15 cellular contexts compared by ENCODE assay signal in the genomic region with DNA sequence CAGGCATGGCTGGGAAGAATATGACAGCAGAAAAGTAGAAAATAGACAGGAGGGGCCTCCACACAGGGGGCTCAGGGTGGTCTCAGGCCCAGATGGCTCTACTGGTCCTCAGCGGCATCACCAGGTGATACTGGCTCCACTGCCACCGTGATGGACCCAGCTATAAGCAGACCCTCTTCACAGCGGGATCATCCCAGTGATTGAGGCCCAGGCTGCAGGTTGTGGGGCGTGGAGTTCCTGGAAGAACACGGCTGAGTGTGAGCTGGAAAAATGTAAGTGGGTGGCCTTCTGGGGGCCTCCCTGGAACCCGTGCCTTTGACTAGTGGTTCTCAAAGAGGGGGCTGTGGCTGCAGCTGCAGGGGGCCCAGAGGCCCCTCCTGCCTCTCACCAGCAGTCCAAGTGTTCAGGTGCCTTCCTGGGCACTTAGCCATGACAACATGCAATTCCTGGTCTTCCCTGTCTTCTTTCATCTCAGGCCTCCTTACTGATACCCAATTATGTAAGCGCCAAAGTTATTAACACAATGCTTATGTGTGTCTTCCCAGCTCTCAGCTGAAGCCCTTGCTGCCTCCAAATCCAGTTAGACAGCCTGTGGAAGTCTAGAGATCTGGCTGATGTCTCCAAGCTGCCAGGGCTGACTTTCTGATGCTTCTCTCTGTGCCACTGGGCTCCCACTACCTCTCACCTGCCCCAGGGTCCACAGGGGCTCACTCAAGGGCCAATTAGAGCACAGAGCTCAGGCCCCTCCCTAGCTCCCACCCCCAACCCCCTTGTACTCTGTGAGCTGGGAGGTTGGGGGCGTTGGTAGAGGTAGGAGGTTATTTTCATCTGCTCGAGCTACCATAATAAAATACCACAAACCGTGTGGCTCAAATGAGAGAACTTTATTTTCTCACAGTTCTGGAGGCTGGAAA.
DNase-seq lines count a peak whose midpoint lies in the region; ATAC-seq and TF ChIP-seq lines count a peak whose summit lies in the region.
"Had no signal": no experiment of that assay in that cellular context is flagged by ENCODE, and none has a peak within 500 bp of the region (broad histone marks: within the 10 kb centered on the region; RNA-seq: fewer than 3 reads in every experiment).

No MANE protein-coding gene starts in this region.

- H3K9me3 ChIP-seq in neural progenitor cell (ENCODE audit: low read depth), result no peaks in the 10 kb centered on the region

- H3F3A ChIP-seq in neural progenitor cell (ENCODE audit: low read depth), result peaks cover 9% of the 10 kb centered on the region

- H3K4me3 ChIP-seq in neural progenitor cell, result no peak overlapping the region
- H3K4me3 ChIP-seq: GM12878 had no signal

- H3K36me3 ChIP-seq in neural progenitor cell, result no peaks in the 10 kb centered on the region

- H3K4me1 ChIP-seq in neural progenitor cell, result peaks cover 18% of the 10 kb centered on the region

- H3K27me3 Mint-ChIP-seq in WTC11 (ENCODE audit: low read depth), result peaks cover 3% of the 10 kb centered on the region; the same call in 1 of the 2 replicates
- H3K27me3 Mint-ChIP-seq in neural progenitor cell (ENCODE audit: insufficient read depth, low read depth), result no peaks in the 10 kb centered on the region
- H3K27me3 Mint-ChIP-seq: CD4-positive, alpha-beta T cell had no signal

- ATAC-seq in WTC11 (peak; percentile 62), GM18870 (IDR thresholded peaks at IDR 0.05; ENCODE audit: unreplicated experiment) (no peak)
- ATAC-seq in stimulated activated effector memory CD8-positive, alpha-beta T cell treated with anti-CD3 and anti-CD28 coated beads, Interleukin-12 subunit alpha, Interleukin-12 subunit beta, amount 100 ng/mL, for 72 hours, result no peak
- ATAC-seq: GM12878 had no signal

- TF ChIP-seq CTCF in WTC11 (IDR thresholded peaks at IDR 0.05) (no peak), neural progenitor cell (IDR thresholded peaks at IDR 0.05) (no peak)

- H3K27ac ChIP-seq in neural progenitor cell, result no peak overlapping the region

- no peaks in the 10 kb centered on the region for H3K79me2 ChIP-seq in neural progenitor cell (ENCODE audit: low read depth)

- peaks cover 20% of the 10 kb centered on the region for H3K4me1 Mint-ChIP-seq in WTC11
- H3K4me1 Mint-ChIP-seq in neural progenitor cell, result peaks cover 8% of the 10 kb centered on the region
- H3K4me1 Mint-ChIP-seq in stimulated activated effector memory CD8-positive, alpha-beta T cell treated with anti-CD3 and anti-CD28 coated beads, Interleukin-12 subunit alpha, Interleukin-12 subunit beta, amount 100 ng/mL, for 72 hours, result no peaks in the 10 kb centered on the region

- H3K9me3 Mint-ChIP-seq in WTC11, result 0 out of 2 replicates have a peak, but pooled peaks cover 5% of the 10 kb centered on the region
- H3K9me3 Mint-ChIP-seq in neural progenitor cell, result peaks cover 2% of the 10 kb centered on the region
- no peaks in the 10 kb centered on the region for H3K9me3 Mint-ChIP-seq in stimulated activated effector memory CD8-positive, alpha-beta T cell treated with anti-CD3 and anti-CD28 coated beads, Interleukin-12 subunit alpha, Interleukin-12 subunit beta, amount 100 ng/mL, for 72 hours
- H3K9me3 Mint-ChIP-seq: CD4-positive, alpha-beta T cell; H9 had no signal

- no peaks in the 10 kb centered on the region for H4K20me1 ChIP-seq in neural progenitor cell (ENCODE audit: low read depth)

- no peak overlapping the region for H2AFZ ChIP-seq in neural progenitor cell (replicated peaks)

- H3K4me3 Mint-ChIP-seq in WTC11 (no peak overlapping the region), neural progenitor cell (no peak overlapping the region)
- no peak overlapping the region for H3K4me3 Mint-ChIP-seq in stimulated activated effector memory CD8-positive, alpha-beta T cell treated with anti-CD3 and anti-CD28 coated beads, Interleukin-12 subunit alpha, Interleukin-12 subunit beta, amount 100 ng/mL, for 72 hours
- H3K4me3 Mint-ChIP-seq: B cell; CD4-positive, alpha-beta T cell; H9 had no signal

- no peak overlapping the region for H3K9ac ChIP-seq in neural progenitor cell

- CTCF ChIA-PET in WTC11 (lab: Charles Lee), result interaction anchor here (1.6 kb wide), 1 partner anchor 181 kb away, joined by 4 read pairs; no protein-coding TSS in a partner anchor

- H3K36me3 Mint-ChIP-seq in WTC11 (no peaks in the 10 kb centered on the region), neural progenitor cell (peaks cover 8% of the 10 kb centered on the region)
- no peaks in the 10 kb centered on the region for H3K36me3 Mint-ChIP-seq in stimulated activated effector memory CD8-positive, alpha-beta T cell treated with anti-CD3 and anti-CD28 coated beads, Interleukin-12 subunit alpha, Interleukin-12 subunit beta, amount 100 ng/mL, for 72 hours

- H3K4me2 ChIP-seq in neural progenitor cell, result no peak overlapping the region

- no peaks in the 10 kb centered on the region for H3K27me3 ChIP-seq in neural progenitor cell

- DNase-seq in WTC11 (ENCODE audit: low spot score), result no peak
- peak; percentile 29 for DNase-seq in ecto neural progenitor cell (ENCODE audit: low spot score)
- DNase-seq in neural progenitor cell (ENCODE audit: low spot score), result no peak
- DNase-seq in stimulated activated effector memory CD8-positive, alpha-beta T cell treated with anti-CD3 and anti-CD28 coated beads, Interleukin-12 subunit alpha, Interleukin-12 subunit beta, amount 100 ng/mL, for 72 hours (ENCODE audit: low spot score in 2 of 2), result no peak
- no peak for DNase-seq in NK-92 treated with Interleukin-12 subunit alpha and Interleukin-12 subunit beta, amount 100 ng/mL, for 24 hours (lab: John Stamatoyannopoulos, UW)
- no peak for DNase-seq in central memory CD4-positive, alpha-beta T cell
- DNase-seq: C1 segment of cervical spinal cord; Calu3; CD4-positive, alpha-beta T cell; DMS79; GOT3; H9 had no signal

- POLR2A ChIA-PET in WTC11 (lab: Charles Lee), result no interaction called here

- H3K27ac Mint-ChIP-seq in WTC11, result 0 out of 2 replicates have a peak overlapping the region, but pooled peaks have one; percentile 60
- peak overlapping the region; percentile 60 for H3K27ac Mint-ChIP-seq in neural progenitor cell
- peak overlapping the region; percentile 36 for H3K27ac Mint-ChIP-seq in stimulated activated effector memory CD8-positive, alpha-beta T cell treated with anti-CD3 and anti-CD28 coated beads, Interleukin-12 subunit alpha, Interleukin-12 subunit beta, amount 100 ng/mL, for 72 hours
- H3K27ac Mint-ChIP-seq: B cell; CD4-positive, alpha-beta T cell had no signal

TF ChIP-seq in WTC11, 78 proteins besides CTCF, POLR2A, EP300 and RAD21 (continues in another document):
- TF ChIP-seq SP1 (CRISPR knock-in tag; conservative IDR thresholded peaks at IDR 0.05) (no peak), NFE2L1 (CRISPR knock-in tag; IDR thresholded peaks at IDR 0.05) (no peak), ZNF423 (CRISPR knock-in tag; IDR thresholded peaks at IDR 0.05) (no peak), SOX15 (CRISPR knock-in tag; IDR thresholded peaks at IDR 0.05) (no peak), TEAD4 (CRISPR knock-in tag; IDR thresholded peaks at IDR 0.05) (no peak), JUN (CRISPR knock-in tag; IDR thresholded peaks at IDR 0.05) (no peak), ZNF416 (CRISPR knock-in tag; IDR thresholded peaks at IDR 0.05) (no peak)
- TF ChIP-seq, protein P1, sequence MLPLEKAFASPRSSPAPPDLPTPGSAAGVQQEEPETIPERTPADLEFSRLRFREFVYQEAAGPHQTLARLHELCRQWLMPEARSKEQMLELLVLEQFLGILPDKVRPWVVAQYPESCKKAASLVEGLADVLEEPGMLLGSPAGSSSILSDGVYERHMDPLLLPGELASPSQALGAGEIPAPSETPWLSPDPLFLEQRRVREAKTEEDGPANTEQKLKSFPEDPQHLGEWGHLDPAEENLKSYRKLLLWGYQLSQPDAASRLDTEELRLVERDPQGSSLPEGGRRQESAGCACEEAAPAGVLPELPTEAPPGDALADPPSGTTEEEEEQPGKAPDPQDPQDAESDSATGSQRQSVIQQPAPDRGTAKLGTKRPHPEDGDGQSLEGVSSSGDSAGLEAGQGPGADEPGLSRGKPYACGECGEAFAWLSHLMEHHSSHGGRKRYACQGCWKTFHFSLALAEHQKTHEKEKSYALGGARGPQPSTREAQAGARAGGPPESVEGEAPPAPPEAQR (CRISPR knock-in tag; IDR thresholded peaks at IDR 0.05), result no peak
- TF ChIP-seq, protein P2, sequence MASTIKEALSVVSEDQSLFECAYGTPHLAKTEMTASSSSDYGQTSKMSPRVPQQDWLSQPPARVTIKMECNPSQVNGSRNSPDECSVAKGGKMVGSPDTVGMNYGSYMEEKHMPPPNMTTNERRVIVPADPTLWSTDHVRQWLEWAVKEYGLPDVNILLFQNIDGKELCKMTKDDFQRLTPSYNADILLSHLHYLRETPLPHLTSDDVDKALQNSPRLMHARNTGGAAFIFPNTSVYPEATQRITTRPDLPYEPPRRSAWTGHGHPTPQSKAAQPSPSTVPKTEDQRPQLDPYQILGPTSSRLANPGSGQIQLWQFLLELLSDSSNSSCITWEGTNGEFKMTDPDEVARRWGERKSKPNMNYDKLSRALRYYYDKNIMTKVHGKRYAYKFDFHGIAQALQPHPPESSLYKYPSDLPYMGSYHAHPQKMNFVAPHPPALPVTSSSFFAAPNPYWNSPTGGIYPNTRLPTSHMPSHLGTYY (CRISPR knock-in tag; IDR thresholded peaks at IDR 0.05), result no peak
- TF ChIP-seq, protein P3, sequence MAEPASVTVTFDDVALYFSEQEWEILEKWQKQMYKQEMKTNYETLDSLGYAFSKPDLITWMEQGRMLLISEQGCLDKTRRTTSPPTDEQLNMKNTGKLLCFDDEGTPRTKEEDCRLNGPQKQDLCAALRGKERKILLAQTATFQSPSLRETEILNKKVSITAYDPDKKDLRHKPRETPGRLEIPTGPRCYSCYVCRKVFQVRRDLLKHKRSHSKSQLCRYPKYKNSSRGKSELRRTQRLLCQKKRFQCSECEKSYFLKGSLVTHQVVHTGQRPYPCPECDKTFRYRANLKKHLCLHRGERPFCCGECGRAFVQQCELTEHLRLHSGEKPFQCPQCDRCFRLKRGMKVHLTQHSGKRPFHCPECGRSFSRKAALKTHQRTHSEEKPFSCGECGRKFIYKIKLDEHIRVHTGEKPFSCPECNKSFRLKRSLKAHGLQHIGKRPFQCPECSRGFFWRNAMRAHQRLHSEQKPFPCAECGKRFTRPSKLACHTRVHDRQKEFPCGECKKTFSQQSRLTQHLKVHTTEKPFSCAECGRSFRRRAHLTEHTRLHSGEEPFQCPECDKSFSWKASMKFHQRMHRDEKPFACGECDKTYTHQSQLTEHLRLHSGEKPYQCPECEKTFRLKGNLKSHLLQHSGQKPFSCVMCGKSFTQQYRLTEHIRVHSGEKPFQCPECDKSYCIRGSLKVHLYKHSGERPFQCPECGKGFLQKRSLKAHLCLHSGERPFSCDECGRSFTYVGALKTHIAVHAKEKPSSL (CRISPR knock-in tag; conservative IDR thresholded peaks at IDR 0.05), result no peak
- TF ChIP-seq, protein P4, sequence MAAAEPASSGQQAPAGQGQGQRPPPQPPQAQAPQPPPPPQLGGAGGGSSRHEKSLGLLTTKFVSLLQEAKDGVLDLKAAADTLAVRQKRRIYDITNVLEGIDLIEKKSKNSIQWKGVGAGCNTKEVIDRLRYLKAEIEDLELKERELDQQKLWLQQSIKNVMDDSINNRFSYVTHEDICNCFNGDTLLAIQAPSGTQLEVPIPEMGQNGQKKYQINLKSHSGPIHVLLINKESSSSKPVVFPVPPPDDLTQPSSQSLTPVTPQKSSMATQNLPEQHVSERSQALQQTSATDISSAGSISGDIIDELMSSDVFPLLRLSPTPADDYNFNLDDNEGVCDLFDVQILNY (CRISPR knock-in tag; IDR thresholded peaks at IDR 0.05), result no peak
